ENCODE assay signal across 4 cellular contexts in the genomic region with DNA sequence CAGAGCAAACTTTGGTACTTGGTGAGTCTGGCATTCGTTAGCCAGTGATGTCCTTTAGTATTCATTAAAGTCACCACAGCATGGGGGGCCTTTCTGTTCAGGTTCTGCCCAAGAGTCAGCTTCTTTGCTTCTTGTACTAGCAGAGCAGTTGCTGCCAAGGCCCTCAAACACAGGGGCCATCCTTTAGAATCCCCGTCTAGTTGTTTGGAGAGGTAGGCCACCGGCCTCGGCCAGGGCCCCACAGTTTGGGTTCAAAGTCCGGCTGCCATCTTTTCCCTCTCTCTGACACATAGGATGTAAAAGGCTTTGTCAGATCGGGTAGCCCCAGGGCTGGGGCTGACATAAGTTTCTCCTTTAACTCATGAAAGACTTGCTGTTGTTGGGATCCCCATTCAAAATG. TPM values are rescaled to one million over a fixed set of nuclear protein-coding genes. Genes with fewer than 3 reads are reported as not detected.
DNase-seq lines count a peak whose midpoint lies in the region; ATAC-seq, FAIRE-seq and TF ChIP-seq lines count a peak whose summit lies in the region.
"Not testable (repeated sequence)": the region's sequence is repeated elsewhere in the genome, so short reads cannot be mapped to it uniquely, and the experiment has no call there.

No MANE protein-coding gene starts in this region.

- intact Hi-C loops in PC-9 (cut with micrococcal nuclease; ENCODE audit: unreplicated experiment); HepG2 (cut with micrococcal nuclease; ENCODE audit: unreplicated experiment): not testable (repeated sequence)

- H3K9me2 ChIP-seq in PC-9 (ENCODE audit: insufficient read depth) = not testable (repeated sequence)

- not testable (repeated sequence) for H3K27ac ChIP-seq in PC-9; HepG2 (ENCODE audit: extremely low read length, insufficient read depth, low read length)

- H3K36me3 Mint-ChIP-seq in neural crest cell (ENCODE audit: low read depth) = not testable (repeated sequence)

- peak overlapping the region; percentile 74 for H3K4me2 ChIP-seq in PC-9
- H3K4me2 ChIP-seq in HepG2 (ENCODE audit: low read depth, low read length) = peak overlapping the region; percentile 72

- BruUV-seq in PC-9 (replicated peaks; lab: Mats Ljungman, UMichigan); HepG2 (replicated peaks; lab: Mats Ljungman, UMichigan): not testable (repeated sequence)

- DNase-seq in PC-9; neural crest cell (ENCODE audit: low read depth, low spot score): not testable (repeated sequence)
- DNase-seq in foreskin melanocyte = peak; percentile 11
- DNase-seq in HepG2 (ENCODE audit: low spot score) = peak; percentile 30

- H3K27me3 Mint-ChIP-seq in neural crest cell (ENCODE audit: low read depth) = peaks cover 33% of the 10 kb centered on the region

- CTCF ChIA-PET in PC-9 (lab: Charles Lee); HepG2 (lab: Yijun Ruan, JAX; ENCODE audit: low intra/inter-chr PET ratio, low total read pairs): not testable (repeated sequence)

- not testable (repeated sequence) for H3K4me3 Mint-ChIP-seq in neural crest cell

- POLR2A ChIA-PET in PC-9 (lab: Charles Lee; ENCODE audit: unreplicated experiment); HepG2 (lab: Yijun Ruan, JAX): not testable (repeated sequence)

- H3K36me3 ChIP-seq in PC-9 (ENCODE audit: low read depth); HepG2 (replicated peaks in 1 of 2; ENCODE audit: control insufficient read depth in 1 of 2, insufficient read depth in 2 of 2, low read length in 2 of 2): not testable (repeated sequence)

- peak overlapping the region; percentile 39 for H3K9ac ChIP-seq in HepG2 (ENCODE audit: insufficient read depth, low read depth, low read length)

- peaks cover 38% of the 10 kb centered on the region for H3K4me1 ChIP-seq in PC-9 (replicated peaks; ENCODE audit: insufficient read depth)
- peaks cover 36% of the 10 kb centered on the region for H3K4me1 ChIP-seq in HepG2 (ENCODE audit: insufficient read depth, low read length)

- in situ Hi-C loops in HepG2 (cut with HindIII; ENCODE audit: extremely low pct_ligation_motif_present, low pct_unique_long_range_greater_than_20kb) = not testable (repeated sequence)

- H3F3A ChIP-seq in PC-9 (ENCODE audit: insufficient read depth, low read depth) = peaks cover 21% of the 10 kb centered on the region

- H3K9me3 Mint-ChIP-seq in neural crest cell = not testable (repeated sequence)

- H2AFZ ChIP-seq in PC-9; HepG2 (ENCODE audit: low read length): not testable (repeated sequence)

- H3K27me3 ChIP-seq in PC-9 (ENCODE audit: insufficient read depth, low read depth); HepG2 (ENCODE audit: control insufficient read depth in 1 of 2, insufficient read depth in 2 of 2, low read length in 2 of 2): not testable (repeated sequence)

- not testable (repeated sequence) for TF ChIP-seq RAD21 in HepG2 (CRISPR knock-in tag; IDR thresholded peaks at IDR 0.05)

- not testable (repeated sequence) for ATAC-seq in HepG2

- TF ChIP-seq EP300 in HepG2 (IDR thresholded peaks at IDR 0.05; ENCODE audit: low read depth in 2 of 2, low read length in 2 of 2); HepG2 (CRISPR knock-in tag; IDR thresholded peaks at IDR 0.05; ENCODE audit: borderline replicate concordance): not testable (repeated sequence)

- H3K4me3 ChIP-seq in PC-9 = not testable (repeated sequence)
- H3K4me3 ChIP-seq in HepG2 (replicated peaks in 1 of 3; ENCODE audit: insufficient read depth in 1 of 3, low read depth in 2 of 3, low read length in 3 of 3) = peak overlapping the region in 1 of 3 experiments; percentile 40; a peak in 2 of 6 replicates

- not testable (repeated sequence) for FAIRE-seq in HepG2 (lab: Jason Lieb, UNC)

- H3K9me3 ChIP-seq in PC-9 (ENCODE audit: insufficient read depth, low read depth); HepG2 (ENCODE audit: low read length): not testable (repeated sequence)

- peak overlapping the region; percentile 61 for H3K27ac Mint-ChIP-seq in neural crest cell (ENCODE audit: unreplicated experiment)

- WGBS in HepG2 (ENCODE audit: low lambda C conversion rate) = 8% methylated on average over 6 of the region's 6 CpGs

- H3K79me2 ChIP-seq in PC-9 (ENCODE audit: low read depth); HepG2 (ENCODE audit: insufficient read depth, low read length): not testable (repeated sequence)

- not testable (repeated sequence) for TF ChIP-seq POLR2A in HepG2 (IDR thresholded peaks at IDR 0.05; ENCODE audit: insufficient read depth in 1 of 2, low read depth in 2 of 2, low read length in 2 of 2)

- not testable (repeated sequence) for TF ChIP-seq CTCF in PC-9 (conservative IDR thresholded peaks at IDR 0.05); HepG2 (CRISPR knock-in tag; IDR thresholded peaks at IDR 0.05); neural crest cell (conservative IDR thresholded peaks at IDR 0.05)

- peaks cover 17% of the 10 kb centered on the region for H3K4me1 Mint-ChIP-seq in neural crest cell

- not testable (repeated sequence) for H4K20me1 ChIP-seq in PC-9 (ENCODE audit: insufficient read depth); HepG2 (ENCODE audit: insufficient read depth, low read length)

TF ChIP-seq in HepG2, 621 proteins besides CTCF, POLR2A, EP300 and RAD21 (continues in another document):
- TF ChIP-seq SAP130 (CRISPR knock-in tag; IDR thresholded peaks at IDR 0.05; ENCODE audit: low read depth) = 0 out of 2 replicates have a peak, but pooled peaks have one; percentile 16
- TF ChIP-seq, protein P1, sequence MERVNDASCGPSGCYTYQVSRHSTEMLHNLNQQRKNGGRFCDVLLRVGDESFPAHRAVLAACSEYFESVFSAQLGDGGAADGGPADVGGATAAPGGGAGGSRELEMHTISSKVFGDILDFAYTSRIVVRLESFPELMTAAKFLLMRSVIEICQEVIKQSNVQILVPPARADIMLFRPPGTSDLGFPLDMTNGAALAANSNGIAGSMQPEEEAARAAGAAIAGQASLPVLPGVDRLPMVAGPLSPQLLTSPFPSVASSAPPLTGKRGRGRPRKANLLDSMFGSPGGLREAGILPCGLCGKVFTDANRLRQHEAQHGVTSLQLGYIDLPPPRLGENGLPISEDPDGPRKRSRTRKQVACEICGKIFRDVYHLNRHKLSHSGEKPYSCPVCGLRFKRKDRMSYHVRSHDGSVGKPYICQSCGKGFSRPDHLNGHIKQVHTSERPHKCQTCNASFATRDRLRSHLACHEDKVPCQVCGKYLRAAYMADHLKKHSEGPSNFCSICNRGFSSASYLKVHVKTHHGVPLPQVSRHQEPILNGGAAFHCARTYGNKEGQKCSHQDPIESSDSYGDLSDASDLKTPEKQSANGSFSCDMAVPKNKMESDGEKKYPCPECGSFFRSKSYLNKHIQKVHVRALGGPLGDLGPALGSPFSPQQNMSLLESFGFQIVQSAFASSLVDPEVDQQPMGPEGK (CRISPR knock-in tag; IDR thresholded peaks at IDR 0.05) = 0 out of 2 replicates have a peak, but pooled peaks have one; percentile 16
- TF ChIP-seq ZNF335 (CRISPR knock-in tag; IDR thresholded peaks at IDR 0.05) = peak; percentile 37; the same call in 1 of the 2 replicates
- TF ChIP-seq ZMYM4 (CRISPR knock-in tag; IDR thresholded peaks at IDR 0.05) = peak; percentile 47; the same call in 1 of the 2 replicates
- 0 out of 2 replicates have a peak, but pooled peaks have one; percentile 19 for TF ChIP-seq ZNF644 (CRISPR knock-in tag; IDR thresholded peaks at IDR 0.05; ENCODE audit: low read depth)
- 0 out of 2 replicates have a peak, but pooled peaks have one; percentile 7 for TF ChIP-seq WIZ (CRISPR knock-in tag; IDR thresholded peaks at IDR 0.05)
- TF ChIP-seq, protein P2, sequence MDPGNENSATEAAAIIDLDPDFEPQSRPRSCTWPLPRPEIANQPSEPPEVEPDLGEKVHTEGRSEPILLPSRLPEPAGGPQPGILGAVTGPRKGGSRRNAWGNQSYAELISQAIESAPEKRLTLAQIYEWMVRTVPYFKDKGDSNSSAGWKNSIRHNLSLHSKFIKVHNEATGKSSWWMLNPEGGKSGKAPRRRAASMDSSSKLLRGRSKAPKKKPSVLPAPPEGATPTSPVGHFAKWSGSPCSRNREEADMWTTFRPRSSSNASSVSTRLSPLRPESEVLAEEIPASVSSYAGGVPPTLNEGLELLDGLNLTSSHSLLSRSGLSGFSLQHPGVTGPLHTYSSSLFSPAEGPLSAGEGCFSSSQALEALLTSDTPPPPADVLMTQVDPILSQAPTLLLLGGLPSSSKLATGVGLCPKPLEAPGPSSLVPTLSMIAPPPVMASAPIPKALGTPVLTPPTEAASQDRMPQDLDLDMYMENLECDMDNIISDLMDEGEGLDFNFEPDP (CRISPR knock-in tag; conservative IDR thresholded peaks at IDR 0.05) = 0 out of 2 replicates have a peak, but pooled peaks have one; percentile 68

RNA-seq across cellular contexts. Expression of a gene that starts 17.6 kb away (rescaled TPM):
- 106 and 166 TPM in 2 replicates for total RNA-seq in PC-9 (2021)
- total RNA-seq in HepG2 (2016; rRNA removed; fragmentation: Illumina TruSeq; extraction: Trizol) = 49.4 and 50.0 TPM in 2 replicates
- 60.7 and 65.4 TPM in 2 replicates for total RNA-seq in HepG2 (2016; cell fraction: cytosol; rRNA removed; fragmentation: Illumina TruSeq; extraction: Trizol; ENCODE audit: low read depth)
- total RNA-seq in HepG2 (2016; cell fraction: insoluble cytoplasmic fraction; rRNA removed; fragmentation: Illumina TruSeq; extraction: Trizol) = 44.5 and 55.1 TPM in 2 replicates
- 46.3 and 46.8 TPM in 2 replicates for total RNA-seq in HepG2 (2016; cell fraction: membrane; rRNA removed; fragmentation: Illumina TruSeq; extraction: Trizol)
- 35.9 and 37.3 TPM in 2 replicates for total RNA-seq in HepG2 (2016; cell fraction: nucleus; rRNA removed; fragmentation: Illumina TruSeq; extraction: Trizol)
- polyA plus RNA-seq in HepG2 (2011; rRNA removed) = 21.4 and 24.4 TPM in 2 replicates
- 9.4 and 13.8 TPM in 2 replicates for polyA plus RNA-seq in HepG2 (2011; cell fraction: cytosol; rRNA removed)
- 19.4 and 21.9 TPM in 2 replicates for polyA plus RNA-seq in HepG2 (2011; cell fraction: nucleus; rRNA removed)
- polyA plus RNA-seq in HepG2 (2012) = 20.6 and 20.9 TPM in 2 replicates
- 19.5 and 19.8 TPM in 2 replicates for polyA plus RNA-seq in HepG2 (2016; cell fraction: cytosol; fragmentation: Illumina TruSeq; extraction: Trizol; ENCODE audit: low read depth)
- polyA plus RNA-seq in HepG2 (2016; cell fraction: insoluble cytoplasmic fraction; fragmentation: Illumina TruSeq; extraction: Trizol; ENCODE audit: low read depth) = 44.6 and 56.8 TPM in 2 replicates
- polyA plus RNA-seq in HepG2 (2016; cell fraction: membrane; fragmentation: Illumina TruSeq; extraction: Trizol; ENCODE audit: low read depth) = 36.2 and 37.5 TPM in 2 replicates
- polyA plus RNA-seq in HepG2 (2016; cell fraction: nucleus; fragmentation: Illumina TruSeq; extraction: Trizol; ENCODE audit: insufficient read depth, low read depth) = 66.2 and 74.8 TPM in 2 replicates
- polyA minus RNA-seq in HepG2 (2011; rRNA and poly(A)+ RNA removed; ENCODE audit: low replicate concordance) = 8.9 and 11.2 TPM in 2 replicates
- 10.2 and 13.6 TPM in 2 replicates for polyA minus RNA-seq in HepG2 (2011; cell fraction: cytosol; rRNA and poly(A)+ RNA removed)
- polyA minus RNA-seq in HepG2 (2011; cell fraction: nucleus; rRNA and poly(A)+ RNA removed) = 38.3 and 39.8 TPM in 2 replicates
- total RNA-seq in neural crest cell = 55.8 and 72.0 TPM in 2 replicates
